ENCODE assay signal across 25 cellular contexts in genomic region chr16:69378760-69379159, GRCh38. TPM values are rescaled to one million over a fixed set of nuclear protein-coding genes. Genes with fewer than 3 reads are reported as not detected.
A peak's percentile ranks its signal among the peaks of the same experiment; 100 is the strongest.
DNase-seq lines count a peak whose midpoint lies in the region; ATAC-seq, FAIRE-seq and TF ChIP-seq lines count a peak whose summit lies in the region.
"Had no signal": no experiment of that assay in that cellular context is flagged by ENCODE, and none has a peak within 500 bp of the region (broad histone marks: within the 10 kb centered on the region; RNA-seq: fewer than 3 reads in every experiment).

No MANE protein-coding gene starts in this region.

- H4K20me1 ChIP-seq in HepG2 (ENCODE audit: insufficient read depth, low read length) = no peaks in the 10 kb centered on the region

- DNase-seq in HepG2 (ENCODE audit: low spot score) = no peak
- DNase-seq in right lobe of liver = no peak
- peak; percentile 41 to 75 for DNase-seq in cardiac fibroblast (ENCODE audit: low read depth in 2 of 2)
- DNase-seq: activated CD8-positive, alpha-beta memory T cell treated with anti-CD3 and anti-CD28 coated beads, Interleukin-2, amount 10 ng/mL, durations not matched to agents 7 days and 5 days; activated gamma-delta T cell; colonic mucosa; foreskin melanocyte; hypothalamus; mesendoderm; NCI-H1436 treated with DMSO at 0.1 percent for 48 hours; NCI-H2171 treated with DMSO at 0.1 percent for 48 hours; NCI-H774; psoas muscle; SHP77 treated with DMSO at 0.1 percent for 48 hours; small intestine; stimulated activated CD4-positive, alpha-beta T cell treated with anti-CD3 and anti-CD28 coated beads, Interleukin-4, amount 100 ng/mL, for 24 hours had no signal

- no peaks in the 10 kb centered on the region for H3K27me3 Mint-ChIP-seq in stimulated activated memory B cell treated with anti-CD40 and anti-IgM and Interleukin-4, amounts not matched to agents 10 μg/mL and 1 μg/mL and 100 μg/mL, for 72 hours
- H3K27me3 Mint-ChIP-seq: activated CD8-positive, alpha-beta memory T cell treated with anti-CD3 and anti-CD28 coated beads, Interleukin-2, amount 10 ng/mL, durations not matched to agents 7 days and 5 days had no signal

- H3K36me3 Mint-ChIP-seq in stimulated activated memory B cell treated with anti-CD40 and anti-IgM and Interleukin-4, amounts not matched to agents 10 μg/mL and 1 μg/mL and 100 μg/mL, for 72 hours = peaks cover 54% of the 10 kb centered on the region

- TF ChIP-seq EP300 in HepG2 (IDR thresholded peaks at IDR 0.05; ENCODE audit: low read depth in 2 of 2, low read length in 2 of 2) (no peak), HepG2 (CRISPR knock-in tag; IDR thresholded peaks at IDR 0.05; ENCODE audit: borderline replicate concordance) (no peak)

- TF ChIP-seq RAD21 in HepG2 (CRISPR knock-in tag; IDR thresholded peaks at IDR 0.05) = no peak

- no peak for FAIRE-seq in HepG2 (lab: Jason Lieb, UNC)
- FAIRE-seq: GM18507, H1, small intestine had no signal

- H3K27me3 ChIP-seq in HepG2 (ENCODE audit: control insufficient read depth in 1 of 2, insufficient read depth in 2 of 2, low read length in 2 of 2) (no peaks in the 10 kb centered on the region; a peak in 1 of 5 replicates), right lobe of liver (no peaks in the 10 kb centered on the region)
- H3K27me3 ChIP-seq: colonic mucosa, neural progenitor cell, suprapubic skin had no signal

- 98% methylated on average over 1 of the region's 1 CpG for WGBS in HepG2 (ENCODE audit: low lambda C conversion rate)
- 75% methylated on average over 1 of the region's 1 CpG for WGBS in right lobe of liver (ENCODE audit: insufficient coverage, low coverage, low lambda C conversion rate, missing lambda C conversion rate)

- CTCF ChIA-PET in HepG2 (lab: Yijun Ruan, JAX; ENCODE audit: low intra/inter-chr PET ratio, low total read pairs) = no interaction called here

- H3K4me3 ChIP-seq in HepG2 (replicated peaks in 1 of 3; ENCODE audit: insufficient read depth in 1 of 3, low read depth in 2 of 3, low read length in 3 of 3) = no peak overlapping the region
- no peak overlapping the region for H3K4me3 ChIP-seq in right lobe of liver
- no peak overlapping the region for H3K4me3 ChIP-seq in cardiac fibroblast (replicated peaks in 1 of 2; ENCODE audit: low read depth in 2 of 2, low read length in 2 of 2)
- H3K4me3 ChIP-seq: colonic mucosa, neural progenitor cell, psoas muscle, suprapubic skin had no signal

- intact Hi-C loops in HepG2 (cut with micrococcal nuclease; ENCODE audit: unreplicated experiment) = no loop called here
- intact Hi-C loops in right lobe of liver (cut with DNase I) = no loop called here

- in situ Hi-C loops in HepG2 (cut with HindIII; ENCODE audit: extremely low pct_ligation_motif_present, low pct_unique_long_range_greater_than_20kb) = no loop called here

- POLR2A ChIA-PET in HepG2 (lab: Yijun Ruan, JAX) = interaction anchor here (0.6 to 2.4 kb wide), 5 partner anchors 8 to 50 kb away, joined by 3 to 14 read pairs (median 5); no protein-coding TSS in a partner anchor

- H3K9me3 ChIP-seq in HepG2 (ENCODE audit: low read length) (no peaks in the 10 kb centered on the region), right lobe of liver (no peaks in the 10 kb centered on the region)
- H3K9me3 ChIP-seq: colonic mucosa, psoas muscle, suprapubic skin had no signal

- peak overlapping the region; percentile 71 for H3K27ac Mint-ChIP-seq in stimulated activated memory B cell treated with anti-CD40 and anti-IgM and Interleukin-4, amounts not matched to agents 10 μg/mL and 1 μg/mL and 100 μg/mL, for 72 hours
- H3K27ac Mint-ChIP-seq: activated CD8-positive, alpha-beta memory T cell treated with anti-CD3 and anti-CD28 coated beads, Interleukin-2, amount 10 ng/mL, durations not matched to agents 7 days and 5 days; neural progenitor cell had no signal

- BruUV-seq in HepG2 (replicated peaks; lab: Mats Ljungman, UMichigan) = no TSS peak

- H3K9me3 Mint-ChIP-seq in stimulated activated memory B cell treated with anti-CD40 and anti-IgM and Interleukin-4, amounts not matched to agents 10 μg/mL and 1 μg/mL and 100 μg/mL, for 72 hours = no peaks in the 10 kb centered on the region
- H3K9me3 Mint-ChIP-seq: neural progenitor cell had no signal

- H3K4me2 ChIP-seq in HepG2 (ENCODE audit: low read depth, low read length) = no peak overlapping the region
- H3K4me2 ChIP-seq: neural progenitor cell had no signal

- no peak overlapping the region for H3K9ac ChIP-seq in HepG2 (ENCODE audit: insufficient read depth, low read depth, low read length)
- H3K9ac ChIP-seq: neural progenitor cell had no signal

- no peak overlapping the region for H2AFZ ChIP-seq in HepG2 (ENCODE audit: low read length)
- H2AFZ ChIP-seq: neural progenitor cell had no signal

- no peak for TF ChIP-seq POLR2A in HepG2 (IDR thresholded peaks at IDR 0.05; ENCODE audit: insufficient read depth in 1 of 2, low read depth in 2 of 2, low read length in 2 of 2)
- no peak for TF ChIP-seq POLR2A in right lobe of liver (IDR thresholded peaks at IDR 0.05)

- H3K4me1 Mint-ChIP-seq in stimulated activated memory B cell treated with anti-CD40 and anti-IgM and Interleukin-4, amounts not matched to agents 10 μg/mL and 1 μg/mL and 100 μg/mL, for 72 hours = peaks cover 33% of the 10 kb centered on the region
- H3K4me1 Mint-ChIP-seq: neural progenitor cell had no signal

- peaks cover 28% of the 10 kb centered on the region for H3K79me2 ChIP-seq in HepG2 (ENCODE audit: insufficient read depth, low read length)

- ATAC-seq in HepG2 (no peak), right lobe of liver (no peak), HG03469 (IDR thresholded peaks at IDR 0.05; ENCODE audit: unreplicated experiment) (no peak), GM21447 (IDR thresholded peaks at IDR 0.05; ENCODE audit: unreplicated experiment) (no peak)
- no peak for ATAC-seq in stimulated activated memory B cell treated with anti-CD40 and anti-IgM and Interleukin-4, amounts not matched to agents 10 μg/mL and 1 μg/mL and 100 μg/mL, for 72 hours
- ATAC-seq: activated CD8-positive, alpha-beta memory T cell treated with anti-CD3 and anti-CD28 coated beads, Interleukin-2, amount 10 ng/mL, durations not matched to agents 7 days and 5 days; psoas muscle had no signal

- peak overlapping the region; percentile 52 for H3K27ac ChIP-seq in HepG2 (ENCODE audit: extremely low read length, insufficient read depth, low read length)
- H3K27ac ChIP-seq in right lobe of liver = no peak overlapping the region
- H3K27ac ChIP-seq: colonic mucosa, neural progenitor cell, psoas muscle, suprapubic skin had no signal

- H3K36me3 ChIP-seq in HepG2 (replicated peaks in 1 of 2; ENCODE audit: control insufficient read depth in 1 of 2, insufficient read depth in 2 of 2, low read length in 2 of 2) = peaks cover 10 to 45% of the 10 kb centered on the region in 2 experiments
- peaks cover 3 to 61% (median 8%) of the 10 kb centered on the region in 4 donors for H3K36me3 ChIP-seq in right lobe of liver
- H3K36me3 ChIP-seq: colonic mucosa had no signal

- H3K4me1 ChIP-seq in HepG2 (ENCODE audit: insufficient read depth, low read length) (peaks cover 66% of the 10 kb centered on the region), right lobe of liver (no peaks in the 10 kb centered on the region)
- H3K4me1 ChIP-seq: colonic mucosa, neural progenitor cell, psoas muscle had no signal

- no peak overlapping the region for H3K4me3 Mint-ChIP-seq in stimulated activated memory B cell treated with anti-CD40 and anti-IgM and Interleukin-4, amounts not matched to agents 10 μg/mL and 1 μg/mL and 100 μg/mL, for 72 hours
- H3K4me3 Mint-ChIP-seq: activated CD8-positive, alpha-beta memory T cell treated with anti-CD3 and anti-CD28 coated beads, Interleukin-2, amount 10 ng/mL, durations not matched to agents 7 days and 5 days; neural progenitor cell had no signal

- TF ChIP-seq CTCF in HepG2 (CRISPR knock-in tag; IDR thresholded peaks at IDR 0.05) (no peak), right lobe of liver (IDR thresholded peaks at IDR 0.05) (no peak), cardiac fibroblast (IDR thresholded peaks at IDR 0.05; ENCODE audit: low read depth, low read length) (no peak)

RNA-seq across cellular contexts. Expression of gene TERF2, which starts 7.0 kb away (rescaled TPM):
- 9.7 and 18.2 TPM in 2 replicates for total RNA-seq in HepG2 (2016; rRNA removed; fragmentation: Illumina TruSeq; extraction: Trizol)
- 17.4 and 18.9 TPM in 2 replicates for total RNA-seq in HepG2 (2016; cell fraction: cytosol; rRNA removed; fragmentation: Illumina TruSeq; extraction: Trizol; ENCODE audit: low read depth)
- total RNA-seq in HepG2 (2016; cell fraction: insoluble cytoplasmic fraction; rRNA removed; fragmentation: Illumina TruSeq; extraction: Trizol) = 12.3 and 15.9 TPM in 2 replicates
- total RNA-seq in HepG2 (2016; cell fraction: membrane; rRNA removed; fragmentation: Illumina TruSeq; extraction: Trizol) = 10.9 and 11.1 TPM in 2 replicates
- 10.9 and 11.7 TPM in 2 replicates for total RNA-seq in HepG2 (2016; cell fraction: nucleus; rRNA removed; fragmentation: Illumina TruSeq; extraction: Trizol)
- 16.6 and 20.2 TPM in 2 replicates for polyA plus RNA-seq in HepG2 (2011; rRNA removed)
- 9.0 and 11.1 TPM in 2 replicates for polyA plus RNA-seq in HepG2 (2011; cell fraction: cytosol; rRNA removed)
- polyA plus RNA-seq in HepG2 (2011; cell fraction: nucleus; rRNA removed) = 10.9 and 12.7 TPM in 2 replicates
- polyA plus RNA-seq in HepG2 (2012) = 21.6 and 23.0 TPM in 2 replicates
- 6.2 and 7.8 TPM in 2 replicates for polyA plus RNA-seq in HepG2 (2016; cell fraction: cytosol; fragmentation: Illumina TruSeq; extraction: Trizol; ENCODE audit: low read depth)
- 38.1 and 39.2 TPM in 2 replicates for polyA plus RNA-seq in HepG2 (2016; cell fraction: insoluble cytoplasmic fraction; fragmentation: Illumina TruSeq; extraction: Trizol; ENCODE audit: low read depth)
- polyA plus RNA-seq in HepG2 (2016; cell fraction: membrane; fragmentation: Illumina TruSeq; extraction: Trizol; ENCODE audit: low read depth) = 11.5 and 14.4 TPM in 2 replicates
- polyA plus RNA-seq in HepG2 (2016; cell fraction: nucleus; fragmentation: Illumina TruSeq; extraction: Trizol; ENCODE audit: insufficient read depth, low read depth) = 37.2 and 38.8 TPM in 2 replicates
- polyA minus RNA-seq in HepG2 (2011; rRNA and poly(A)+ RNA removed; ENCODE audit: low replicate concordance) = 24.0 and 33.0 TPM in 2 replicates
- polyA minus RNA-seq in HepG2 (2011; cell fraction: cytosol; rRNA and poly(A)+ RNA removed) = 25.9 and 27.6 TPM in 2 replicates
- 28.1 and 31.1 TPM in 2 replicates for polyA minus RNA-seq in HepG2 (2011; cell fraction: nucleus; rRNA and poly(A)+ RNA removed)
- 10 to 100 TPM in 5 of 6 experiments, 1 to 10 TPM in 1; 9.6 to 14.5 (median 13.5) TPM for total RNA-seq in right lobe of liver

RNA-seq across cellular contexts. Expression of gene TMED6, which starts 27.2 kb away (rescaled TPM):
- 6.4 and 14.4 TPM in 2 replicates for total RNA-seq in HepG2 (2016; rRNA removed; fragmentation: Illumina TruSeq; extraction: Trizol)
- total RNA-seq in HepG2 (2016; cell fraction: cytosol; rRNA removed; fragmentation: Illumina TruSeq; extraction: Trizol; ENCODE audit: low read depth) = 2.9 and 4.8 TPM in 2 replicates
- total RNA-seq in HepG2 (2016; cell fraction: insoluble cytoplasmic fraction; rRNA removed; fragmentation: Illumina TruSeq; extraction: Trizol) = 9.7 and 13.1 TPM in 2 replicates
- 4.0 and 4.4 TPM in 2 replicates for total RNA-seq in HepG2 (2016; cell fraction: membrane; rRNA removed; fragmentation: Illumina TruSeq; extraction: Trizol)
- 9.6 and 11.2 TPM in 2 replicates for total RNA-seq in HepG2 (2016; cell fraction: nucleus; rRNA removed; fragmentation: Illumina TruSeq; extraction: Trizol)
- 9.8 and 10.5 TPM in 2 replicates for polyA plus RNA-seq in HepG2 (2011; rRNA removed)
- polyA plus RNA-seq in HepG2 (2011; cell fraction: cytosol; rRNA removed) = 8.0 and 12.8 TPM in 2 replicates
- polyA plus RNA-seq in HepG2 (2011; cell fraction: nucleus; rRNA removed) = 3.0 and 4.5 TPM in 2 replicates
- polyA plus RNA-seq in HepG2 (2012) = 6.0 and 10.3 TPM in 2 replicates
- 3.8 and 4.3 TPM in 2 replicates for polyA plus RNA-seq in HepG2 (2016; cell fraction: cytosol; fragmentation: Illumina TruSeq; extraction: Trizol; ENCODE audit: low read depth)
- polyA plus RNA-seq in HepG2 (2016; cell fraction: insoluble cytoplasmic fraction; fragmentation: Illumina TruSeq; extraction: Trizol; ENCODE audit: low read depth) = 7.5 and 10.5 TPM in 2 replicates
- polyA plus RNA-seq in HepG2 (2016; cell fraction: membrane; fragmentation: Illumina TruSeq; extraction: Trizol; ENCODE audit: low read depth) = 3.5 and 4.2 TPM in 2 replicates
- 17.8 and 20.3 TPM in 2 replicates for polyA plus RNA-seq in HepG2 (2016; cell fraction: nucleus; fragmentation: Illumina TruSeq; extraction: Trizol; ENCODE audit: insufficient read depth, low read depth)
- 1.3 and 10.3 TPM in 2 replicates for polyA minus RNA-seq in HepG2 (2011; rRNA and poly(A)+ RNA removed; ENCODE audit: low replicate concordance)
- polyA minus RNA-seq in HepG2 (2011; cell fraction: cytosol; rRNA and poly(A)+ RNA removed) = 1.6 and 2.7 TPM in 2 replicates
- 6.2 and 6.7 TPM in 2 replicates for polyA minus RNA-seq in HepG2 (2011; cell fraction: nucleus; rRNA and poly(A)+ RNA removed)
- 1 to 10 TPM; 1.6 to 9.9 (median 2.6) TPM for total RNA-seq in right lobe of liver
- total RNA-seq: H1, kidney epithelial cell, M059J had no signal
- polyA plus RNA-seq: H1 had no signal

RNA-seq across cellular contexts. Expression of gene NIP7, which starts 39.2 kb away (rescaled TPM):
- total RNA-seq in HepG2 (2016; rRNA removed; fragmentation: Illumina TruSeq; extraction: Trizol) = 114 and 144 TPM in 2 replicates
- total RNA-seq in HepG2 (2016; cell fraction: cytosol; rRNA removed; fragmentation: Illumina TruSeq; extraction: Trizol; ENCODE audit: low read depth) = 18.2 and 22.3 TPM in 2 replicates
- 111 and 158 TPM in 2 replicates for total RNA-seq in HepG2 (2016; cell fraction: insoluble cytoplasmic fraction; rRNA removed; fragmentation: Illumina TruSeq; extraction: Trizol)
- total RNA-seq in HepG2 (2016; cell fraction: membrane; rRNA removed; fragmentation: Illumina TruSeq; extraction: Trizol) = 44.6 and 49.9 TPM in 2 replicates
- total RNA-seq in HepG2 (2016; cell fraction: nucleus; rRNA removed; fragmentation: Illumina TruSeq; extraction: Trizol) = 41.5 and 45.6 TPM in 2 replicates
- polyA plus RNA-seq in HepG2 (2011; rRNA removed) = 14.0 and 15.3 TPM in 2 replicates
- polyA plus RNA-seq in HepG2 (2011; cell fraction: cytosol; rRNA removed) = 14.2 and 20.2 TPM in 2 replicates
- polyA plus RNA-seq in HepG2 (2011; cell fraction: nucleus; rRNA removed) = 6.7 and 10.3 TPM in 2 replicates
- polyA plus RNA-seq in HepG2 (2012) = 36.0 and 46.6 TPM in 2 replicates
- 8.3 and 9.9 TPM in 2 replicates for polyA plus RNA-seq in HepG2 (2016; cell fraction: cytosol; fragmentation: Illumina TruSeq; extraction: Trizol; ENCODE audit: low read depth)
- polyA plus RNA-seq in HepG2 (2016; cell fraction: insoluble cytoplasmic fraction; fragmentation: Illumina TruSeq; extraction: Trizol; ENCODE audit: low read depth) = 140 and 161 TPM in 2 replicates
- polyA plus RNA-seq in HepG2 (2016; cell fraction: membrane; fragmentation: Illumina TruSeq; extraction: Trizol; ENCODE audit: low read depth) = 25.6 and 25.8 TPM in 2 replicates
- polyA plus RNA-seq in HepG2 (2016; cell fraction: nucleus; fragmentation: Illumina TruSeq; extraction: Trizol; ENCODE audit: insufficient read depth, low read depth) = 69.5 and 74.1 TPM in 2 replicates
- 18.1 and 22.6 TPM in 2 replicates for polyA minus RNA-seq in HepG2 (2011; rRNA and poly(A)+ RNA removed; ENCODE audit: low replicate concordance)
- polyA minus RNA-seq in HepG2 (2011; cell fraction: cytosol; rRNA and poly(A)+ RNA removed) = 14.7 and 15.0 TPM in 2 replicates
- polyA minus RNA-seq in HepG2 (2011; cell fraction: nucleus; rRNA and poly(A)+ RNA removed) = 21.9 and 26.0 TPM in 2 replicates
- total RNA-seq in right lobe of liver = 10 to 100 TPM in 3 of 6 experiments, 1 to 10 TPM in 3; 6.9 to 11.3 (median 9.4) TPM

RNA-seq across cellular contexts. Expression of gene COG8, which starts 39.4 kb away (rescaled TPM):
- total RNA-seq in HepG2 (2016; rRNA removed; fragmentation: Illumina TruSeq; extraction: Trizol) (52.1 and 55.3 TPM in 2 replicates), right lobe of liver (10 to 100 TPM; 16.0 to 35.5 (median 25.3) TPM)
- 10.7 and 10.9 TPM in 2 replicates for total RNA-seq in HepG2 (2016; cell fraction: cytosol; rRNA removed; fragmentation: Illumina TruSeq; extraction: Trizol; ENCODE audit: low read depth)
- total RNA-seq in HepG2 (2016; cell fraction: insoluble cytoplasmic fraction; rRNA removed; fragmentation: Illumina TruSeq; extraction: Trizol) = 51.4 and 55.0 TPM in 2 replicates
- 19.3 and 21.7 TPM in 2 replicates for total RNA-seq in HepG2 (2016; cell fraction: membrane; rRNA removed; fragmentation: Illumina TruSeq; extraction: Trizol)
- total RNA-seq in HepG2 (2016; cell fraction: nucleus; rRNA removed; fragmentation: Illumina TruSeq; extraction: Trizol) = 36.9 and 39.9 TPM in 2 replicates
- polyA plus RNA-seq in HepG2 (2011; rRNA removed) = 45.5 and 53.9 TPM in 2 replicates
- 41.6 and 42.2 TPM in 2 replicates for polyA plus RNA-seq in HepG2 (2011; cell fraction: cytosol; rRNA removed)
- polyA plus RNA-seq in HepG2 (2011; cell fraction: nucleus; rRNA removed) = 54.2 and 55.8 TPM in 2 replicates
- 25.6 and 25.8 TPM in 2 replicates for polyA plus RNA-seq in HepG2 (2012)
- polyA plus RNA-seq in HepG2 (2016; cell fraction: cytosol; fragmentation: Illumina TruSeq; extraction: Trizol; ENCODE audit: low read depth) = 4.5 and 4.6 TPM in 2 replicates
- polyA plus RNA-seq in HepG2 (2016; cell fraction: insoluble cytoplasmic fraction; fragmentation: Illumina TruSeq; extraction: Trizol; ENCODE audit: low read depth) = 43.6 and 45.3 TPM in 2 replicates
- 8.1 and 10.3 TPM in 2 replicates for polyA plus RNA-seq in HepG2 (2016; cell fraction: membrane; fragmentation: Illumina TruSeq; extraction: Trizol; ENCODE audit: low read depth)
- polyA plus RNA-seq in HepG2 (2016; cell fraction: nucleus; fragmentation: Illumina TruSeq; extraction: Trizol; ENCODE audit: insufficient read depth, low read depth) = 58.0 and 62.4 TPM in 2 replicates
- 107 and 148 TPM in 2 replicates for polyA minus RNA-seq in HepG2 (2011; rRNA and poly(A)+ RNA removed; ENCODE audit: low replicate concordance)
- polyA minus RNA-seq in HepG2 (2011; cell fraction: cytosol; rRNA and poly(A)+ RNA removed) = 58.2 and 58.3 TPM in 2 replicates
- 63.6 and 70.5 TPM in 2 replicates for polyA minus RNA-seq in HepG2 (2011; cell fraction: nucleus; rRNA and poly(A)+ RNA removed)

RNA-seq across cellular contexts. Expression of gene CYB5B, which starts 45.7 kb away (rescaled TPM):
- total RNA-seq in HepG2 (2016; rRNA removed; fragmentation: Illumina TruSeq; extraction: Trizol) = 432 and 638 TPM in 2 replicates
- total RNA-seq in HepG2 (2016; cell fraction: cytosol; rRNA removed; fragmentation: Illumina TruSeq; extraction: Trizol; ENCODE audit: low read depth) = 65.6 and 75.3 TPM in 2 replicates
- total RNA-seq in HepG2 (2016; cell fraction: insoluble cytoplasmic fraction; rRNA removed; fragmentation: Illumina TruSeq; extraction: Trizol) = 436 and 657 TPM in 2 replicates
- total RNA-seq in HepG2 (2016; cell fraction: membrane; rRNA removed; fragmentation: Illumina TruSeq; extraction: Trizol) = 216 TPM in 2 replicates
- 130 and 153 TPM in 2 replicates for total RNA-seq in HepG2 (2016; cell fraction: nucleus; rRNA removed; fragmentation: Illumina TruSeq; extraction: Trizol)
- 207 and 234 TPM in 2 replicates for polyA plus RNA-seq in HepG2 (2011; rRNA removed)
- 139 and 166 TPM in 2 replicates for polyA plus RNA-seq in HepG2 (2011; cell fraction: cytosol; rRNA removed)
- polyA plus RNA-seq in HepG2 (2011; cell fraction: nucleus; rRNA removed) = 47.1 and 59.8 TPM in 2 replicates
- polyA plus RNA-seq in HepG2 (2012) = 126 and 167 TPM in 2 replicates
- polyA plus RNA-seq in HepG2 (2016; cell fraction: cytosol; fragmentation: Illumina TruSeq; extraction: Trizol; ENCODE audit: low read depth) = 67.1 and 71.7 TPM in 2 replicates
- polyA plus RNA-seq in HepG2 (2016; cell fraction: insoluble cytoplasmic fraction; fragmentation: Illumina TruSeq; extraction: Trizol; ENCODE audit: low read depth) = 674 and 738 TPM in 2 replicates
- polyA plus RNA-seq in HepG2 (2016; cell fraction: membrane; fragmentation: Illumina TruSeq; extraction: Trizol; ENCODE audit: low read depth) = 166 and 175 TPM in 2 replicates
- 241 and 258 TPM in 2 replicates for polyA plus RNA-seq in HepG2 (2016; cell fraction: nucleus; fragmentation: Illumina TruSeq; extraction: Trizol; ENCODE audit: insufficient read depth, low read depth)
- 211 and 254 TPM in 2 replicates for polyA minus RNA-seq in HepG2 (2011; rRNA and poly(A)+ RNA removed; ENCODE audit: low replicate concordance)
- 91.9 and 119 TPM in 2 replicates for polyA minus RNA-seq in HepG2 (2011; cell fraction: cytosol; rRNA and poly(A)+ RNA removed)
- polyA minus RNA-seq in HepG2 (2011; cell fraction: nucleus; rRNA and poly(A)+ RNA removed) = 108 and 125 TPM in 2 replicates
- 10 to 100 TPM; 19.1 to 42.1 (median 30.5) TPM for total RNA-seq in right lobe of liver

Comparison
In these comparisons a context has a peak if more than half of its experiments do, and no peak if none do; other contexts are left out.
1. DNase-seq: peak in cardiac fibroblast (2 of 2); none in HepG2 (single experiment) and right lobe of liver (0 of 3).